10 cellular contexts compared by ENCODE assay signal in the genomic region with DNA sequence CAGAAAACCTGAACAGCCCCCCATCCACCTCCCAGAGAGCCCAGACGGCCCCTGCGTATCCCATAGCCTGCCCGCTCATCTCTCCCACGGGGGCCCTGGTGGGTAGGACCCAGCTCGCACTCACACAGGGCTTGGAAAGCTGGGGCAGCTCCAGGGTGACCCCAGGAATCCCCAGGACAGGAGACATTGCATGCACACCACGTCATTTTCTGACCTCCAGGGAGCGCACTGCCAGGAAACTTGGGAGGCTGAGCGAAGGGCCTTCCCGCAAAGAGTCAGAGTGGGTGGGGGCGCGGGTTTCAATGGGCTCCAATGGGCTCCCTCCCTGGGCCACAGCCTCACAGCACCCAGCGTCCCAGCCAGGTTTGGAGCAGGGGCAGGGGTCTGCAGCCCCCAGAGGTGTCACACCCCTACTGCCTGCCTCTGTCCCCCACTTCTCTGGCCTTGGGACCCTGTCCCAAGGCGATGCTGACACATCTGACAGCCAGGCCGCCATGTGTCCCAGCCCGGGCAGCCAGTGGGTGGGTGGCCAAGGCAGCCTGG. TPM values are rescaled to one million over a fixed set of nuclear protein-coding genes. Genes with fewer than 3 reads are reported as not detected.
DNase-seq lines count a peak whose midpoint lies in the region; ATAC-seq and TF ChIP-seq lines count a peak whose summit lies in the region.
"Had no signal": no experiment of that assay in that cellular context is flagged by ENCODE, and none has a peak within 500 bp of the region (broad histone marks: within the 10 kb centered on the region; RNA-seq: fewer than 3 reads in every experiment).

No MANE protein-coding gene starts in this region.

- no peak overlapping the region for H4K91ac ChIP-seq in H9 (ENCODE audit: insufficient read length, low read depth, low read length)

- TF ChIP-seq CTCF in H9 (conservative IDR thresholded peaks at IDR 0.05) (peak; percentile 45), fibroblast of villous mesenchyme (IDR thresholded peaks at IDR 0.05; ENCODE audit: insufficient read depth, low read depth, low read length) (peak; percentile 34), stomach (IDR thresholded peaks at IDR 0.05) (no peak)

- H2AK5ac ChIP-seq in H9 (ENCODE audit: insufficient read length, low read length) = no peak overlapping the region

- no peaks in the 10 kb centered on the region for H3K79me2 ChIP-seq in H9 (ENCODE audit: insufficient read depth, low read length)

- H3K4me2 ChIP-seq in H9 (ENCODE audit: insufficient read depth, insufficient read length, low read length) = no peak overlapping the region
- H3K4me2 ChIP-seq: KMS-11 had no signal

- H3T11ph ChIP-seq in H9 (ENCODE audit: low read length) = no peak overlapping the region

- H2BK5ac ChIP-seq in H9 (ENCODE audit: insufficient read length, low read length) = no peak overlapping the region

- no peak for TF ChIP-seq EP300 in stomach (IDR thresholded peaks at IDR 0.05)

- TF ChIP-seq POLR2A in stomach (IDR thresholded peaks at IDR 0.05) = no peak

- no peak overlapping the region for H3K4me3 Mint-ChIP-seq in H9

- H3K9me3 ChIP-seq in H9 (ENCODE audit: control insufficient read depth, low read depth, low read length) (no peaks in the 10 kb centered on the region), stomach (no peaks in the 10 kb centered on the region)

- no peaks in the 10 kb centered on the region for H3K36me3 Mint-ChIP-seq in H9 (ENCODE audit: insufficient read depth in 1 of 3, low read depth in 3 of 3)

- no CpG with 5 or more reads among the region's 15 CpGs for WGBS in H9 (ENCODE audit: extremely low coverage, insufficient read length, low lambda C conversion rate)
- 48 to 69% (median 54%) methylated on average over 5 to 15 of the region's 15 CpGs for WGBS in stomach, 5 donors

- no peak overlapping the region for H4K5ac ChIP-seq in H9 (ENCODE audit: insufficient read length, low read depth, low read length)

- H3K27ac ChIP-seq in H9 (ENCODE audit: insufficient read length, low read depth, low read length) = no peak overlapping the region
- peak overlapping the region in 4 of 5 donors; percentile 71 to 80 (median 78) for H3K27ac ChIP-seq in stomach
- H3K27ac ChIP-seq: KMS-11 had no signal

- H3K23me2 ChIP-seq in H9 (ENCODE audit: insufficient read length, low read depth, low read length, poor library complexity, severe bottlenecking) = no peaks in the 10 kb centered on the region

- DNase-seq in H9 (peak; percentile 58), RPMI8226 (peak; percentile 43), fibroblast of villous mesenchyme (ENCODE audit: low read depth) (peak; percentile 73), stomach (peak; percentile 61), hippocampal formation (lab: John Stamatoyannopoulos, UW) (no peak), NCI-H748 (lab: John Stamatoyannopoulos, UW; ENCODE audit: unreplicated experiment) (no peak)
- DNase-seq: erythroblast had no signal

- H3K9me3 Mint-ChIP-seq in H9 = no peaks in the 10 kb centered on the region

- H4K20me1 ChIP-seq in H9 (ENCODE audit: control insufficient read depth, insufficient read depth, insufficient read length) = no peaks in the 10 kb centered on the region

- ATAC-seq in HG03196 (IDR thresholded peaks at IDR 0.05; ENCODE audit: unreplicated experiment) = no peak

- no peak overlapping the region for H4K8ac ChIP-seq in H9 (replicated peaks; ENCODE audit: insufficient read length, low read depth, low read length)

- H3K56ac ChIP-seq in H9 (ENCODE audit: insufficient read length, low read depth, low read length) = no peak overlapping the region

- no peak overlapping the region for H2BK20ac ChIP-seq in H9 (ENCODE audit: low read depth, low read length, poor library complexity, severe bottlenecking)

- no peak overlapping the region for H3K9ac ChIP-seq in H9 (ENCODE audit: extremely low read depth, insufficient read length, low read length)
- H3K9ac ChIP-seq: KMS-11 had no signal

- intact Hi-C loops in stomach (cut with DNase I; ENCODE audit: low total_unique reads) = no loop called here

- H3K27me3 ChIP-seq in H9 (ENCODE audit: insufficient read depth, low read length) (no peaks in the 10 kb centered on the region), stomach (peaks cover 0 to 38% (median 0%) of the 10 kb centered on the region in 3 donors)

- no peak overlapping the region for H2BK12ac ChIP-seq in H9 (ENCODE audit: insufficient read length, low read depth, low read length)

- no peak overlapping the region for H3K4ac ChIP-seq in H9 (ENCODE audit: low read depth, low read length)

- H3K14ac ChIP-seq in H9 (ENCODE audit: insufficient read depth, low read length) = no peak overlapping the region

- peaks cover 21% of the 10 kb centered on the region for H3K27me3 Mint-ChIP-seq in H9 (ENCODE audit: low read depth)

- H3K4me1 Mint-ChIP-seq in H9 = no peaks in the 10 kb centered on the region

- no peaks in the 10 kb centered on the region for H3K79me1 ChIP-seq in H9 (ENCODE audit: insufficient read depth, low read depth, low read length, poor library complexity, severe bottlenecking)

- no peak overlapping the region for H2BK15ac ChIP-seq in H9 (ENCODE audit: low read depth, low read length)

- H3K27ac Mint-ChIP-seq in H9 = peak overlapping the region in 1 of 3 experiments; percentile 73; a peak in 1 of 7 replicates

- no peak overlapping the region for H3K23ac ChIP-seq in H9 (ENCODE audit: insufficient read length, low read depth, low read length)

- H3K36me3 ChIP-seq in stomach = no peaks in the 10 kb centered on the region

- H3K4me3 ChIP-seq in fibroblast of villous mesenchyme (ENCODE audit: low read depth, low read length) (no peak overlapping the region), stomach (no peak overlapping the region)

- H2BK120ac ChIP-seq in H9 (ENCODE audit: low read depth, low read length, poor library complexity, severe bottlenecking) = no peak overlapping the region

- H3K4me1 ChIP-seq in H9 (ENCODE audit: insufficient read depth, low read length) (no peaks in the 10 kb centered on the region), stomach (peaks cover 40 to 80% (median 56%) of the 10 kb centered on the region in 4 donors)

- no peak overlapping the region for H2AFZ ChIP-seq in H9 (ENCODE audit: low read length)

- no peak overlapping the region for H3K18ac ChIP-seq in H9 (ENCODE audit: insufficient read length, low read depth, low read length)

RNA-seq across cellular contexts. Expression of a gene that starts 8.2 kb away (rescaled TPM):
- total RNA-seq in H9 (2021) (not detected in 2 replicates), fibroblast of villous mesenchyme (under 0.01 TPM in 1 of 2 replicates, not detected in the other), stomach (10 to 100 TPM in 1 of 5 donors, 1 to 10 TPM in 1, under 1 TPM in 3; 0.72 to 13.4 (median 0.92) TPM)
- 10 to 100 TPM in 1 of 3 donors, 1 to 10 TPM in 2; 1.7 to 77.3 (median 3.7) TPM for polyA plus RNA-seq in stomach
- total RNA-seq: pulmonary artery endothelial cell had no signal

RNA-seq across cellular contexts. Expression of a gene that starts 12.2 kb away (rescaled TPM):
- total RNA-seq in H9 (2021) (not detected in 2 replicates), fibroblast of villous mesenchyme (not detected in 2 replicates), stomach (1 to 10 TPM in 1 of 5 donors, not detected in 4; 7.2 TPM)
- 10 to 100 TPM in 2 of 3 donors, under 1 TPM in 1; 0.93 to 23.4 (median 17.0) TPM for polyA plus RNA-seq in stomach
- total RNA-seq: pulmonary artery endothelial cell had no signal

RNA-seq across cellular contexts. Expression of a gene that starts 26.3 kb away (rescaled TPM):
- total RNA-seq in H9 (2021) = not detected in 2 replicates
- 0.32 TPM in 1 of 2 replicates, not detected in the other for total RNA-seq in fibroblast of villous mesenchyme
- total RNA-seq in stomach = 10 to 100 TPM in 4 of 5 donors, 1 to 10 TPM in 1; 9.8 to 78.8 (median 46.8) TPM
- 100 to 1,000 TPM in 2 of 3 donors, 10 to 100 TPM in 1; 29.0 to 239 (median 155) TPM for polyA plus RNA-seq in stomach
- total RNA-seq: pulmonary artery endothelial cell had no signal

Comparison
In these comparisons a context has a peak if more than half of its experiments do, and no peak if none do; other contexts are left out.
1. DNase-seq: peak in H9 (single experiment), RPMI8226 (single experiment), fibroblast of villous mesenchyme (single experiment) and stomach (single experiment); none in hippocampal formation (0 of 2) and NCI-H748 (single experiment).
2. CTCF ChIP-seq: peak in H9 (single experiment) and fibroblast of villous mesenchyme (single experiment); none in stomach (0 of 7).